8 cellular contexts compared by ENCODE assay signal in genomic region chr2:12720181-12720580, GRCh38. TPM values are rescaled to one million over a fixed set of nuclear protein-coding genes. Genes with fewer than 3 reads are reported as not detected.
DNase-seq lines count a peak whose midpoint lies in the region; ATAC-seq, FAIRE-seq and TF ChIP-seq lines count a peak whose summit lies in the region.

No MANE protein-coding gene starts in this region.

- H3K4me1 ChIP-seq in keratinocyte (ENCODE audit: control insufficient read depth, extremely low read depth, insufficient read depth, low read length) (peaks cover 37% of the 10 kb centered on the region), thyroid gland (peaks cover 13 to 33% of the 10 kb centered on the region in 2 donors), HAP-1 (peaks cover 8% of the 10 kb centered on the region)

- H3K27ac ChIP-seq in keratinocyte (ENCODE audit: control insufficient read depth, insufficient read depth, low read length) (no peak overlapping the region), thyroid gland (peak overlapping the region in 2 of 3 donors; percentile 85 to 91)

- no peaks in the 10 kb centered on the region for H3K9me1 ChIP-seq in keratinocyte (ENCODE audit: control insufficient read depth, extremely low read depth, insufficient read depth, low read length)

- CTCF ChIA-PET in activated CD4-positive, alpha-beta T cell treated with anti-CD3 and anti-CD28 coated beads, Interleukin-2, amount 10 ng/mL, durations not matched to agents 7 days and 5 days (lab: Charles Lee), result interaction anchor here (0.9 to 2.0 kb wide), 2 partner anchors 13 to 83 kb away, joined by 5 to 6 read pairs; no protein-coding TSS in a partner anchor

- TF ChIP-seq CTCF in keratinocyte (optimal IDR thresholded peaks at IDR 0.05 in 1 of 3, IDR thresholded peaks at IDR 0.05 in 1 of 3, conservative IDR thresholded peaks at IDR 0.05 in 1 of 3; ENCODE audit: extremely low read depth in 1 of 3, insufficient read depth in 2 of 3, low read length in 3 of 3) (no peak), thyroid gland (IDR thresholded peaks at IDR 0.05) (no peak)

- H3K4me3 Mint-ChIP-seq in activated CD4-positive, alpha-beta T cell treated with anti-CD3 and anti-CD28 coated beads, Interleukin-2, amount 10 ng/mL, durations not matched to agents 7 days and 5 days, result peak overlapping the region; percentile 95
- H3K4me3 Mint-ChIP-seq in activated T-helper 1 cell treated with anti-CD3 and anti-CD28 coated beads, Interleukin-12 subunit alpha, Interleukin-12 subunit beta, Interleukin-2, Interleukin-4 antibody, amounts not matched to agents 30 ng/mL and 10 ng/mL and 1 ng/mL, durations not matched to agents 14 hours and 24 hours and 36 hours, result peak overlapping the region; percentile 91

- in situ Hi-C loops in HAP-1 (cut with MboI; ENCODE audit: low sequenced_read_pairs), result no loop called here

- TF ChIP-seq POLR2A in thyroid gland (IDR thresholded peaks at IDR 0.05), result no peak

- H3K4me1 Mint-ChIP-seq in activated CD4-positive, alpha-beta T cell treated with anti-CD3 and anti-CD28 coated beads, Interleukin-2, amount 10 ng/mL, durations not matched to agents 7 days and 5 days, result peaks cover 69% of the 10 kb centered on the region
- peaks cover 73% of the 10 kb centered on the region for H3K4me1 Mint-ChIP-seq in activated T-helper 1 cell treated with anti-CD3 and anti-CD28 coated beads, Interleukin-12 subunit alpha, Interleukin-12 subunit beta, Interleukin-2, Interleukin-4 antibody, amounts not matched to agents 30 ng/mL and 10 ng/mL and 1 ng/mL, durations not matched to agents 14 hours and 24 hours and 36 hours (ENCODE audit: low read depth)

- intact Hi-C loops in activated T-helper 1 cell treated with anti-CD3 and anti-CD28 coated beads, Interleukin-12 subunit alpha, Interleukin-12 subunit beta, Interleukin-2, Interleukin-4 antibody, amounts not matched to agents 30 ng/mL and 10 ng/mL and 1 ng/mL, durations not matched to agents 14 hours and 24 hours and 36 hours (cut with micrococcal nuclease), result loop anchor here (1.0 kb wide), 1 partner anchor 8 kb away; no protein-coding TSS in a partner anchor
- intact Hi-C loops in thyroid gland (cut with DNase I), result loop anchor here (10.0 kb wide), 1 partner anchor 215 kb away; no protein-coding TSS in a partner anchor

- peaks cover 73% of the 10 kb centered on the region for H3K36me3 Mint-ChIP-seq in activated CD4-positive, alpha-beta T cell treated with anti-CD3 and anti-CD28 coated beads, Interleukin-2, amount 10 ng/mL, durations not matched to agents 7 days and 5 days (ENCODE audit: low read depth)
- H3K36me3 Mint-ChIP-seq in activated T-helper 1 cell treated with anti-CD3 and anti-CD28 coated beads, Interleukin-12 subunit alpha, Interleukin-12 subunit beta, Interleukin-2, Interleukin-4 antibody, amounts not matched to agents 30 ng/mL and 10 ng/mL and 1 ng/mL, durations not matched to agents 14 hours and 24 hours and 36 hours (ENCODE audit: low read depth), result peaks cover 41% of the 10 kb centered on the region

- peak overlapping the region in 1 of 3 experiments; percentile 96 for H3K4me3 ChIP-seq in keratinocyte (ENCODE audit: control insufficient read depth in 2 of 3, extremely low read depth in 1 of 3, insufficient read depth in 2 of 3, low read depth in 1 of 3, low read length in 3 of 3)
- H3K4me3 ChIP-seq in thyroid gland (replicated peaks in 1 of 3), result peak overlapping the region in 1 of 3 donors; percentile 74
- no peak overlapping the region for H3K4me3 ChIP-seq in HAP-1

- no peak overlapping the region for H2AFZ ChIP-seq in keratinocyte (ENCODE audit: control insufficient read depth, low read length)

- H3K4me2 ChIP-seq in keratinocyte (ENCODE audit: control insufficient read depth, extremely low read depth, insufficient read depth, low read depth, low read length), result peak overlapping the region; percentile 97

- POLR2A ChIA-PET in activated CD4-positive, alpha-beta T cell treated with anti-CD3 and anti-CD28 coated beads, Interleukin-2, amount 10 ng/mL, durations not matched to agents 7 days and 5 days (lab: Charles Lee), result no interaction called here

- H3K27me3 ChIP-seq in keratinocyte (ENCODE audit: control insufficient read depth, extremely low read depth, insufficient read depth, low read length) (no peaks in the 10 kb centered on the region), thyroid gland (no peaks in the 10 kb centered on the region), HAP-1 (ENCODE audit: low read depth) (no peaks in the 10 kb centered on the region)

- peaks cover 12% of the 10 kb centered on the region for H3K27me3 Mint-ChIP-seq in activated CD4-positive, alpha-beta T cell treated with anti-CD3 and anti-CD28 coated beads, Interleukin-2, amount 10 ng/mL, durations not matched to agents 7 days and 5 days
- peaks cover 12% of the 10 kb centered on the region for H3K27me3 Mint-ChIP-seq in activated T-helper 1 cell treated with anti-CD3 and anti-CD28 coated beads, Interleukin-12 subunit alpha, Interleukin-12 subunit beta, Interleukin-2, Interleukin-4 antibody, amounts not matched to agents 30 ng/mL and 10 ng/mL and 1 ng/mL, durations not matched to agents 14 hours and 24 hours and 36 hours (ENCODE audit: insufficient read depth)

- WGBS in thyroid gland, 2 donors, result 33 to 48% methylated on average over 1 of the region's 1 CpG

- H3K9me3 ChIP-seq in keratinocyte (ENCODE audit: control insufficient read depth, low read depth, low read length) (no peaks in the 10 kb centered on the region), thyroid gland (no peaks in the 10 kb centered on the region), HAP-1 (no peaks in the 10 kb centered on the region)

- H3K9me3 Mint-ChIP-seq in activated CD4-positive, alpha-beta T cell treated with anti-CD3 and anti-CD28 coated beads, Interleukin-2, amount 10 ng/mL, durations not matched to agents 7 days and 5 days, result no peaks in the 10 kb centered on the region
- no peaks in the 10 kb centered on the region for H3K9me3 Mint-ChIP-seq in activated T-helper 1 cell treated with anti-CD3 and anti-CD28 coated beads, Interleukin-12 subunit alpha, Interleukin-12 subunit beta, Interleukin-2, Interleukin-4 antibody, amounts not matched to agents 30 ng/mL and 10 ng/mL and 1 ng/mL, durations not matched to agents 14 hours and 24 hours and 36 hours

- H4K20me1 ChIP-seq in keratinocyte (ENCODE audit: control insufficient read depth, extremely low read depth, insufficient read depth, low read length), result no peaks in the 10 kb centered on the region

- H3K36me3 ChIP-seq in keratinocyte (ENCODE audit: control insufficient read depth in 2 of 2, extremely low read depth in 1 of 2, insufficient read depth in 2 of 2, low read length in 2 of 2) (no peaks in the 10 kb centered on the region), thyroid gland (no peaks in the 10 kb centered on the region), HAP-1 (replicated peaks) (no peaks in the 10 kb centered on the region)

- dilution Hi-C loops in keratinocyte (cut with MboI; ENCODE audit: extremely low pct_ligation_motif_present, low sequenced_read_pairs), result no loop called here

- ATAC-seq in GM21515 (IDR thresholded peaks at IDR 0.05; ENCODE audit: unreplicated experiment), result no peak

- peaks cover 12% of the 10 kb centered on the region for H3K79me2 ChIP-seq in keratinocyte (ENCODE audit: control insufficient read depth, insufficient read depth, low read length)

- H3K9ac ChIP-seq in keratinocyte (ENCODE audit: control insufficient read depth, extremely low read depth, insufficient read depth, low read length), result no peak overlapping the region

- DNase-seq in activated CD4-positive, alpha-beta T cell treated with anti-CD3 and anti-CD28 coated beads, Interleukin-2, amount 10 ng/mL, durations not matched to agents 7 days and 5 days, result no peak
- no peak for DNase-seq in activated CD4-positive, alpha-beta T cell treated with anti-CD3 and anti-CD28 coated beads for 4 hours
- DNase-seq in activated T-helper 1 cell treated with anti-CD3 and anti-CD28 coated beads, Interleukin-12 subunit alpha, Interleukin-12 subunit beta, Interleukin-2, Interleukin-4 antibody, amounts not matched to agents 30 ng/mL and 10 ng/mL and 1 ng/mL, durations not matched to agents 14 hours and 24 hours and 36 hours (ENCODE audit: low spot score), result no peak
- no peak for DNase-seq in keratinocyte (ENCODE audit: low read depth, low spot score)
- DNase-seq in thyroid gland, result no peak
- DNase-seq in HAP-1 (ENCODE audit: low spot score in 2 of 2), result no peak
- DNase-seq in stimulated activated CD4-positive, alpha-beta T cell treated with anti-CD3 and anti-CD28 coated beads, Interleukin-4, amount 100 ng/mL, for 4 hours, result no peak

- peak; percentile 13 for FAIRE-seq in keratinocyte (lab: Jason Lieb, UNC)

- H3K27ac Mint-ChIP-seq in activated CD4-positive, alpha-beta T cell treated with anti-CD3 and anti-CD28 coated beads, Interleukin-2, amount 10 ng/mL, durations not matched to agents 7 days and 5 days, result no peak overlapping the region
- no peak overlapping the region for H3K27ac Mint-ChIP-seq in activated T-helper 1 cell treated with anti-CD3 and anti-CD28 coated beads, Interleukin-12 subunit alpha, Interleukin-12 subunit beta, Interleukin-2, Interleukin-4 antibody, amounts not matched to agents 30 ng/mL and 10 ng/mL and 1 ng/mL, durations not matched to agents 14 hours and 24 hours and 36 hours

RNA-seq across cellular contexts. Expression of gene TRIB2, which starts 3.4 kb away (rescaled TPM):
- 10 to 100 TPM; 85.4 to 96.5 TPM for total RNA-seq in activated CD4-positive, alpha-beta T cell treated with anti-CD3 and anti-CD28 coated beads, Interleukin-2, amount 10 ng/mL, durations not matched to agents 7 days and 5 days
- total RNA-seq in activated T-helper 1 cell treated with anti-CD3 and anti-CD28 coated beads, Interleukin-12 subunit alpha, Interleukin-12 subunit beta, Interleukin-2, Interleukin-4 antibody, amounts not matched to agents 30 ng/mL and 10 ng/mL and 1 ng/mL, durations not matched to agents 14 hours and 24 hours and 36 hours, result 6.3 TPM in 2 replicates
- 4.6 to 8.8 TPM (median 7.7 TPM) in 3 replicates for polyA plus RNA-seq in keratinocyte
- 1.1 TPM for polyA plus RNA-seq in keratinocyte (2011; ENCODE audit: low read depth)
- 4.7 and 4.8 TPM in 2 replicates for polyA plus RNA-seq in keratinocyte (2011; cell fraction: cytosol; rRNA removed)
- polyA plus RNA-seq in keratinocyte (2011; cell fraction: nucleus; rRNA removed), result 14.6 and 18.5 TPM in 2 replicates
- polyA plus RNA-seq in keratinocyte (2012; ENCODE audit: low replicate concordance), result 2.0 and 9.6 TPM in 2 replicates
- polyA minus RNA-seq in keratinocyte, result 4.8 to 7.4 TPM (median 6.8 TPM) in 3 replicates
- 6.9 TPM for polyA minus RNA-seq in keratinocyte (2011; cell fraction: cytosol; rRNA and poly(A)+ RNA removed)
- 8.1 and 9.8 TPM in 2 replicates for polyA minus RNA-seq in keratinocyte (2011; cell fraction: nucleus; rRNA and poly(A)+ RNA removed)
- total RNA-seq in thyroid gland, result 10 to 100 TPM; 30.8 to 59.8 (median 37.1) TPM
